ENCODE assay signal across 17 cellular contexts in genomic region chr18:10050956-10051355, GRCh38.
DNase-seq lines count a peak whose midpoint lies in the region; ATAC-seq and TF ChIP-seq lines count a peak whose summit lies in the region.
"Had no signal": no experiment of that assay in that cellular context is flagged by ENCODE, and none has a peak within 500 bp of the region (broad histone marks: within the 10 kb centered on the region; RNA-seq: fewer than 3 reads in every experiment).

No MANE protein-coding gene starts in this region.

- ATAC-seq in GM19455 (IDR thresholded peaks at IDR 0.05; ENCODE audit: unreplicated experiment): no peak
- ATAC-seq: GM12878 had no signal

- H3K4me3 ChIP-seq in mesenchymal stem cell (ENCODE audit: insufficient read depth in 1 of 2, low read depth in 1 of 2, low read length in 2 of 2): no peak overlapping the region
- no peak overlapping the region for H3K4me3 ChIP-seq in transverse colon
- H3K4me3 ChIP-seq: GM12878, HAP-1 had no signal

- peak overlapping the region; percentile 52 to 65 for H3K18ac ChIP-seq in mesenchymal stem cell (ENCODE audit: low read depth in 1 of 2, low read length in 2 of 2)

- H2BK15ac ChIP-seq in mesenchymal stem cell (ENCODE audit: low read depth, poor library complexity, severe bottlenecking): no peak overlapping the region

- TF ChIP-seq CTCF in transverse colon (IDR thresholded peaks at IDR 0.05): no peak

- no peak for TF ChIP-seq POLR2A in transverse colon (IDR thresholded peaks at IDR 0.05)

- no peaks in the 10 kb centered on the region for H3K79me1 ChIP-seq in mesenchymal stem cell (replicated peaks; ENCODE audit: low read length, poor library complexity, severe bottlenecking)

- H3K36me3 ChIP-seq in mesenchymal stem cell (ENCODE audit: control insufficient read depth in 1 of 2, insufficient read depth in 2 of 2, low read depth in 1 of 2, low read length in 2 of 2): no peaks in the 10 kb centered on the region
- H3K36me3 ChIP-seq in transverse colon: no peaks in the 10 kb centered on the region
- H3K36me3 ChIP-seq: HAP-1 had no signal

- in situ Hi-C loops in transverse colon (cut with MboI; ENCODE audit: low pct_ligation_motif_present in 1 of 4, low pct_unique_long_range_greater_than_20kb in 1 of 4, low sequenced_read_pairs in 3 of 4): no loop called here

- H4K8ac ChIP-seq in mesenchymal stem cell (ENCODE audit: low read length): no peak overlapping the region

- no peak overlapping the region for H3K23ac ChIP-seq in mesenchymal stem cell (ENCODE audit: low read length in 2 of 2)

- H2BK12ac ChIP-seq in mesenchymal stem cell (ENCODE audit: low read length in 2 of 2): peak overlapping the region; percentile 78 to 92

- H3K27ac ChIP-seq in caudate nucleus (ENCODE audit: low read depth, low read length): peak overlapping the region; percentile 93
- no peak overlapping the region for H3K27ac ChIP-seq in mesenchymal stem cell (ENCODE audit: low read length, poor library complexity, severe bottlenecking)
- peak overlapping the region; percentile 68 to 80 (median 70) for H3K27ac ChIP-seq in transverse colon

- H3K4me2 ChIP-seq in mesenchymal stem cell (ENCODE audit: low read length, poor library complexity, severe bottlenecking): no peak overlapping the region

- intact Hi-C loops in transverse colon (cut with DNase I; ENCODE audit: low total_unique reads): no loop called here

- no peaks in the 10 kb centered on the region for H3K27me3 ChIP-seq in mesenchymal stem cell (ENCODE audit: control insufficient read depth in 1 of 2, insufficient read depth in 1 of 2, low read length in 2 of 2)
- H3K27me3 ChIP-seq in transverse colon: no peaks in the 10 kb centered on the region

- WGBS in mesenchymal stem cell: 83% methylated on average over 3 of the region's 3 CpGs
- 69 to 84% methylated on average over 2 to 3 of the region's 3 CpGs for WGBS in transverse colon (ENCODE audit: low coverage in 1 of 2), 2 donors

- no peak overlapping the region for H4K91ac ChIP-seq in mesenchymal stem cell (ENCODE audit: low read length)

- no peak overlapping the region for H3K9ac ChIP-seq in mesenchymal stem cell (ENCODE audit: low read length)

- no peak overlapping the region for H2BK5ac ChIP-seq in mesenchymal stem cell (ENCODE audit: low read depth, low read length, poor library complexity, severe bottlenecking)

- no peak for DNase-seq in caudate nucleus (lab: John Stamatoyannopoulos, UW)
- DNase-seq in fibroblast of peridontal ligament (ENCODE audit: extremely low read depth): peak; percentile 46
- DNase-seq in mesenchymal stem cell: no peak
- DNase-seq in transverse colon: no peak
- no peak for DNase-seq in NOMO-1 treated with dmso at 0.1 percent for 144 hours (lab: John Stamatoyannopoulos, UW; ENCODE audit: unreplicated experiment)
- no peak for DNase-seq in NCI-H82 treated with DMSO at 0.1 percent for 48 hours (lab: John Stamatoyannopoulos, UW; ENCODE audit: unreplicated experiment)
- DNase-seq in effector CD4-positive, alpha-beta T cell: no peak
- DNase-seq: ACHN; CD4-positive, alpha-beta memory T cell; DMS79; NCI-H1436 treated with DMSO at 0.1 percent for 48 hours; NCI-H2081 treated with DMSO at 0.1 percent for 48 hours; NCI-H2227 treated with DMSO at 0.1 percent for 48 hours; NCI-H524 treated with DMSO at 0.1 percent for 48 hours had no signal

- H3K9me3 ChIP-seq in mesenchymal stem cell (ENCODE audit: control insufficient read depth, low read length) (no peaks in the 10 kb centered on the region), transverse colon (no peaks in the 10 kb centered on the region)
- H3K9me3 ChIP-seq: HAP-1 had no signal

- H3K4ac ChIP-seq in mesenchymal stem cell (ENCODE audit: low read depth in 1 of 2, low read length in 2 of 2): peak overlapping the region in 1 of 2 experiments; percentile 42

- H3K4me1 ChIP-seq in mesenchymal stem cell (ENCODE audit: control insufficient read depth, insufficient read depth, low read depth, low read length) (peaks cover 7% of the 10 kb centered on the region), transverse colon (peaks cover 0 to 18% (median 0%) of the 10 kb centered on the region in 4 donors)
- H3K4me1 ChIP-seq: HAP-1 had no signal

- TF ChIP-seq EP300 in transverse colon (IDR thresholded peaks at IDR 0.05; ENCODE audit: low read depth): no peak

- H2AK5ac ChIP-seq in mesenchymal stem cell (ENCODE audit: low read length, severe bottlenecking): no peak overlapping the region

- peak overlapping the region; percentile 12 for H2BK120ac ChIP-seq in mesenchymal stem cell (ENCODE audit: low read depth, low read length)

- no peak overlapping the region for H2AFZ ChIP-seq in mesenchymal stem cell (ENCODE audit: low read depth, low read length)

- no peak overlapping the region for H3K14ac ChIP-seq in mesenchymal stem cell (ENCODE audit: low read length in 2 of 2)
